ENCODE assay signal across 9 cellular contexts in genomic region chr11:116773203-116774112, GRCh38. TPM values are rescaled to one million over a fixed set of nuclear protein-coding genes. Genes with fewer than 3 reads are reported as not detected.
DNase-seq lines count a peak whose midpoint lies in the region; ATAC-seq and TF ChIP-seq lines count a peak whose summit lies in the region.
"Had no signal": no experiment of that assay in that cellular context is flagged by ENCODE, and none has a peak within 500 bp of the region (broad histone marks: within the 10 kb centered on the region; RNA-seq: fewer than 3 reads in every experiment).

No MANE protein-coding gene starts in this region.

- peak overlapping the region; percentile 54 for H3K9ac ChIP-seq in endocrine pancreas (ENCODE audit: control insufficient read depth, insufficient read depth, low read length)
- H3K9ac ChIP-seq in mucosa of stomach (ENCODE audit: low read length), result peak overlapping the region; percentile 67

- peaks cover 20% of the 10 kb centered on the region for H3K4me1 ChIP-seq in A673 (ENCODE audit: insufficient read depth, low read length, poor library complexity, severe bottlenecking)
- H3K4me1 ChIP-seq in endocrine pancreas (ENCODE audit: control insufficient read depth, insufficient read depth, low read length), result peaks cover 14% of the 10 kb centered on the region
- H3K4me1 ChIP-seq in mucosa of stomach (ENCODE audit: control insufficient read depth, insufficient read depth, low read length), result peaks cover 9% of the 10 kb centered on the region

- ATAC-seq in GM18511 (IDR thresholded peaks at IDR 0.05; ENCODE audit: unreplicated experiment) (peak; percentile 51), HG03066 (IDR thresholded peaks at IDR 0.05; ENCODE audit: low read depth, unreplicated experiment) (peak; percentile 38)

- POLR2A ChIA-PET in A673 (lab: Charles Lee; ENCODE audit: low non-redundant PET) (interaction anchor here (0.6 to 0.7 kb wide), 2 partner anchors 374 to 554 kb away, joined by 3 read pairs; no protein-coding TSS in a partner anchor), RWPE1 (lab: Yijun Ruan, JAX; ENCODE audit: low non-redundant PET) (no interaction called here)

- BruUV-seq in A673 (replicated peaks; lab: Mats Ljungman, UMichigan), result TSS peak; percentile 91

- CTCF ChIA-PET in A673 (lab: Charles Lee) (no interaction called here), RWPE1 (lab: Yijun Ruan, JAX) (no interaction called here)

- intact Hi-C loops in A673 (cut with micrococcal nuclease; ENCODE audit: unreplicated experiment), result loop anchor here (5.0 kb wide), 1 partner anchor 334 kb away; no protein-coding TSS in a partner anchor

- DNase-seq in A673 (ENCODE audit: low spot score) (peak; percentile 28), RWPE1 (ENCODE audit: low spot score) (peak; percentile 44), A172 (ENCODE audit: low spot score) (no peak), GM13976 (ENCODE audit: low spot score) (no peak)

- no peak for TF ChIP-seq CTCF in A673 (conservative IDR thresholded peaks at IDR 0.05; ENCODE audit: low read depth, low read length)
- no peak for TF ChIP-seq CTCF in RWPE1 (conservative IDR thresholded peaks at IDR 0.05; ENCODE audit: low read depth)
- TF ChIP-seq CTCF in GM13976 (IDR thresholded peaks at IDR 0.05; ENCODE audit: borderline replicate concordance, control extremely low read depth, extremely low read depth, insufficient read depth, missing control alignments), result no peak

- in situ Hi-C loops in GM13976 (cut with MboI; ENCODE audit: low sequenced_read_pairs, unreplicated experiment), result no loop called here

- H3K9me3 ChIP-seq in A673 (ENCODE audit: low read depth, low read length, poor library complexity, severe bottlenecking) (no peaks in the 10 kb centered on the region), endocrine pancreas (ENCODE audit: control insufficient read depth, low read length) (no peaks in the 10 kb centered on the region), mucosa of stomach (ENCODE audit: control insufficient read depth, low read length) (no peaks in the 10 kb centered on the region)

- H3K27me3 ChIP-seq in A673 (replicated peaks; ENCODE audit: insufficient read depth, low read depth, low read length, poor library complexity) (no peaks in the 10 kb centered on the region), endocrine pancreas (ENCODE audit: control insufficient read depth, insufficient read depth, low read length) (no peaks in the 10 kb centered on the region), mucosa of stomach (ENCODE audit: control insufficient read depth, insufficient read depth, low read length) (no peaks in the 10 kb centered on the region)

- H3K27ac ChIP-seq in A673 (ENCODE audit: low read depth, low read length, poor library complexity, severe bottlenecking) (peak overlapping the region; percentile 55), RWPE1 (peak overlapping the region; percentile 93)

- H3K4me3 ChIP-seq in A673 (ENCODE audit: low read depth, low read length, poor library complexity, severe bottlenecking) (peak overlapping the region; percentile 58), endocrine pancreas (ENCODE audit: control insufficient read depth, insufficient read depth, low read length) (peak overlapping the region; percentile 87), mucosa of stomach (ENCODE audit: low read length) (peak overlapping the region; percentile 69)

- peaks cover 25% of the 10 kb centered on the region for H3K36me3 ChIP-seq in A673 (ENCODE audit: insufficient read depth, low read length, poor library complexity, severe bottlenecking)
- peaks cover 2% of the 10 kb centered on the region for H3K36me3 ChIP-seq in endocrine pancreas (ENCODE audit: control insufficient read depth, insufficient read depth, low read length)
- peaks cover 16% of the 10 kb centered on the region for H3K36me3 ChIP-seq in mucosa of stomach (ENCODE audit: control insufficient read depth, insufficient read depth, low read length)

RNA-seq across cellular contexts. Expression of gene BUD13, which starts 0.7 kb away (rescaled TPM):
- 38.7 and 39.4 TPM in 2 replicates for total RNA-seq in A673 (2021)
- total RNA-seq in A172 (2014; rRNA removed; shearing (Covaris generic)), result 13.8 and 17.1 TPM in 2 replicates

RNA-seq across cellular contexts. Expression of gene ZPR1, which starts 14.4 kb away (rescaled TPM):
- 100 and 109 TPM in 2 replicates for total RNA-seq in A673 (2021)
- total RNA-seq in A172 (2014; rRNA removed; shearing (Covaris generic)), result 36.6 and 44.7 TPM in 2 replicates

RNA-seq across cellular contexts. Expression of gene APOA5, which starts 18.2 kb away (rescaled TPM):
- total RNA-seq in A673 (2021), result not detected in 2 replicates
- total RNA-seq in A172 (2014; rRNA removed; shearing (Covaris generic)), result not detected in 2 replicates
- total RNA-seq: pulmonary artery endothelial cell had no signal

RNA-seq across cellular contexts. Expression of gene APOA4, which starts 49.6 kb away (rescaled TPM):
- not detected in 2 replicates for total RNA-seq in A673 (2021)
- total RNA-seq in A172 (2014; rRNA removed; shearing (Covaris generic)), result not detected in 2 replicates
- total RNA-seq: pulmonary artery endothelial cell had no signal

RNA-seq across cellular contexts. Expression of gene APOC3, which starts 56.2 kb away (rescaled TPM):
- total RNA-seq in A673 (2021), result not detected in 2 replicates
- not detected in 2 replicates for total RNA-seq in A172 (2014; rRNA removed; shearing (Covaris generic))
- total RNA-seq: pulmonary artery endothelial cell had no signal

Comparison
In these comparisons a context has a peak if more than half of its experiments do, and no peak if none do; other contexts are left out.
1. DNase-seq: peak in A673 (single experiment) and RWPE1 (single experiment); none in A172 (single experiment) and GM13976 (single experiment).
2. Peak in every context shown above with its lines, with median percentiles within 50 percentile points of each other: H3K4me3 ChIP-seq.